In the genomic region with DNA sequence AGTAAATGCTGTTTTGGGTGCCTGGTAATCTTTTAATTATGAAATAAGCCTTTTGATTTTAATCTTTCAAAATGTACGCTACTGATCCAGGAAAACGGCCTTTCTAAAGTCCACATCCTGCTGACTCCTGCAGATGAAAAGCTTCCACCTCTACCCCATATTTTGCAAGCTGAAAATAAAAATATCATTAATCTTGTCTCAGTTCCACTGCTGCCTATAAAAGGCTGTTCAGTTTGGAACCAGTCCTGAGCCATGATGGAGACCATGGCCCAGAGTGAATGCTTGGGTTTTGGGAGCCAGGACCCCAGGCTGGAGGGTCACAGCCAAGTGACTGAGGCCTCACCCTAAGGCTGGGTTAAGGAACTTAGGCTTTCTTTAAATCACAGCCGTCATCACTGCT, we compare ENCODE assay signal across 15 cellular contexts.
A peak's percentile ranks its signal among the peaks of the same experiment; 100 is the strongest.
DNase-seq lines count a peak whose midpoint lies in the region; ATAC-seq, FAIRE-seq and TF ChIP-seq lines count a peak whose summit lies in the region.
"Had no signal": no experiment of that assay in that cellular context is flagged by ENCODE, and none has a peak within 500 bp of the region (broad histone marks: within the 10 kb centered on the region; RNA-seq: fewer than 3 reads in every experiment).

No MANE protein-coding gene starts in this region.

- peak overlapping the region in 1 of 2 donors; percentile 30 for H3K9ac ChIP-seq in colonic mucosa (ENCODE audit: low read depth in 2 of 2, low read length in 2 of 2)

- WGBS in right cardiac atrium, result 23% methylated on average over 3 of the region's 3 CpGs
- 34 to 36% methylated on average over 3 of the region's 3 CpGs for WGBS in pancreas, 2 donors
- 16% methylated on average over 3 of the region's 3 CpGs for WGBS in urinary bladder

- FAIRE-seq in pancreas (lab: Jason Lieb, UNC), result no peak
- FAIRE-seq: G401.6 had no signal

- intact Hi-C loops in colonic mucosa (cut with DNase I), result no loop called here
- intact Hi-C loops in right cardiac atrium (cut with DNase I), result no loop called here
- intact Hi-C loops in pancreas (cut with DNase I), result no loop called here

- H3K36me3 ChIP-seq in colonic mucosa (peaks cover 7% of the 10 kb centered on the region), pancreas (peaks cover 0 to 13% (median 6%) of the 10 kb centered on the region in 3 donors), urinary bladder (ENCODE audit: insufficient read depth) (peaks cover 5% of the 10 kb centered on the region)

- H3K4me3 ChIP-seq in colonic mucosa (no peak overlapping the region), right cardiac atrium (ENCODE audit: low read length) (peak overlapping the region; percentile 33), pancreas (no peak overlapping the region), urinary bladder (ENCODE audit: low read depth, low read length) (peak overlapping the region; percentile 29)

- ATAC-seq in right cardiac atrium (peak in 1 of 2 donors; percentile 8), pancreas (peak in 3 of 4 donors; percentile 33 to 42 (median 36)), HG03354 (IDR thresholded peaks at IDR 0.05; ENCODE audit: poor library complexity, severe bottlenecking, unreplicated experiment) (no peak)
- ATAC-seq: effector memory CD8-positive, alpha-beta T cell; stimulated activated naive CD8-positive, alpha-beta T cell treated with anti-CD3 and anti-CD28 coated beads, Interleukin-15, amount 100 ng/mL, for 72 hours had no signal

- H3K27me3 ChIP-seq in colonic mucosa (no peaks in the 10 kb centered on the region), right cardiac atrium (ENCODE audit: control insufficient read depth, insufficient read depth) (no peaks in the 10 kb centered on the region), pancreas (no peaks in the 10 kb centered on the region)

- DNase-seq in colonic mucosa (no peak), right cardiac atrium (no peak), pancreas (no peak), iPS-NIHi7 (ENCODE audit: extremely low spot score) (no peak), DMS153 treated with DMSO at 0.1 percent for 48 hours (lab: John Stamatoyannopoulos, UW; ENCODE audit: unreplicated experiment) (no peak)
- DNase-seq: activated CD8-positive, alpha-beta memory T cell treated with anti-CD3 and anti-CD28 coated beads, Interleukin-2, amount 50 U/mL, for 48 hours; CD4-positive, alpha-beta T cell; effector memory CD8-positive, alpha-beta T cell; H7; mammary epithelial cell; retina; stimulated activated naive CD8-positive, alpha-beta T cell treated with anti-CD3 and anti-CD28 coated beads, Interleukin-15, amount 100 ng/mL, for 72 hours had no signal

- no peak for TF ChIP-seq CTCF in colonic mucosa (IDR thresholded peaks at IDR 0.05)
- TF ChIP-seq CTCF in pancreas (IDR thresholded peaks at IDR 0.05), result no peak

- H3K4me1 ChIP-seq in colonic mucosa (no peaks in the 10 kb centered on the region), right cardiac atrium (ENCODE audit: control insufficient read depth, insufficient read depth, low read length) (peaks cover 28% of the 10 kb centered on the region), pancreas (peaks cover 17 to 43% (median 40%) of the 10 kb centered on the region in 3 donors), urinary bladder (ENCODE audit: insufficient read depth) (no peaks in the 10 kb centered on the region)

- no peaks in the 10 kb centered on the region for H3K9me3 ChIP-seq in colonic mucosa
- no peaks in the 10 kb centered on the region for H3K9me3 ChIP-seq in right cardiac atrium (ENCODE audit: control insufficient read depth, low read length)
- H3K9me3 ChIP-seq in pancreas, result no peaks in the 10 kb centered on the region

- H3K27ac ChIP-seq in colonic mucosa (peak overlapping the region; percentile 28), right cardiac atrium (ENCODE audit: low read length) (peak overlapping the region; percentile 94), pancreas (peak overlapping the region; percentile 10 to 71 (median 45)), urinary bladder (ENCODE audit: low read depth) (peak overlapping the region; percentile 84)

Comparison
In these comparisons a context has a peak if more than half of its experiments do, and no peak if none do; other contexts are left out.
1. H3K27ac ChIP-seq: peak in every context shown above with its lines; median percentile 94 in right cardiac atrium; 84 in urinary bladder; 45 in pancreas; 28 in colonic mucosa.
2. H3K4me3 ChIP-seq: peak in right cardiac atrium (single experiment) and urinary bladder (single experiment); none in colonic mucosa (single experiment) and pancreas (0 of 4).